In genomic region chr3:126895178-126896066, GRCh38 we compare ENCODE assay signal across 8 cellular contexts.
DNase-seq lines count a peak whose midpoint lies in the region; ATAC-seq lines count a peak whose summit lies in the region.

No MANE protein-coding gene starts in this region.

- ATAC-seq in HG03097 (IDR thresholded peaks at IDR 0.05; ENCODE audit: low FRiP score, unreplicated experiment) (no peak), GM19324 (IDR thresholded peaks at IDR 0.05; ENCODE audit: low FRiP score, unreplicated experiment) (no peak), GM19328 (IDR thresholded peaks at IDR 0.05; ENCODE audit: unreplicated experiment) (no peak)

- peak; percentile 43 for DNase-seq in EL
- peak; percentile 96 for DNase-seq in RPMI7951 (ENCODE audit: low read depth)
- peak; percentile 20 for DNase-seq in fibroblast of the conjunctiva (ENCODE audit: low read depth)
- DNase-seq in posterior vena cava (ENCODE audit: low spot score), result peak; percentile 78
- DNase-seq in effector CD8-positive, alpha-beta T cell (lab: John Stamatoyannopoulos, UW), result no peak

- intact Hi-C loops in posterior vena cava (cut with DNase I), result no loop called here
